8 cellular contexts compared by ENCODE assay signal in the genomic region with DNA sequence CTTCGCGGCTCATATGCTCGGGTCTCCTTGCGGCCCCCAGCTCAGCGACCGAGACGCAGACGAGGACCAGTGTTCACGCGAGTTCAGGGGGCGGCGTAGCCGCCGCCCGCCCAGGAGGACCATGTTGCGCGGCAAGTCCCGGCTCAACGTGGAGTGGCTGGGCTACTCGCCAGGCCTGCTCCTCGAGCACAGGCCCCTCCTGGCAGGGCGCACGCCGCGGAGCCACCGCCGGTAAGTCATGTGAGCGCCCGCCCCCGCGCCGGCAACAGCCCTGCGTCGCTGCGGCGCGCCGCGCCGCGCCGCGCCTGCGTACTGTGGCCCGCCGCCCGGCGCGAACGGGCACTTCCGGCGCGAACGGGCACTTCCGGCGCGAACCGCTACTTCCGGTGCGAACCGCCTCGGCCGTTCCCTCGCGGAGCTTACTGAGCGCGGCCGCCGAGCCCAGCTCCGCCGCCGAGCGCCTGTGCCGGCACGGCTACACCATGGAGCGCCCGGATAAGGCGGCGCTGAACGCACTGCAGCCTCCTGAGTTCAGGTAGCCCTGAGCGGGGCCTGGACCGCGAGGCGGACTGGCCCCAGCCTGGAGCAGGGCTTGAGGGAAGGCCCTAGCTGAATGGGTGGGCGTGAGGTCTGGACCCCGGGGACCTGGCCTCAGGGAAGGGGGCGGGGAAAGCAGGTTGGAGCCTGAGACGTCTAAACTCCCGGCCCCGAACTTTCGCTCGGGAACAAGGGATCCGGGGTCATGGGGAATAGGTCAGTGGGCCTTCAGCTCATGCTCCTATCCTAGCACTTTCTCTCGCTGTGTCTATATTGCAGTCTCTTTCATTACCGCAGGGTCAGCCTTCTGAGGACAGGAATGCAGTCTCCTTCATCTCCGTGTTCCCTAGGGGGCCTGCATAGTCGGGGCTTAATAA. TPM values are rescaled to one million over a fixed set of nuclear protein-coding genes. Genes with fewer than 3 reads are reported as not detected.
DNase-seq lines count a peak whose midpoint lies in the region; ATAC-seq and TF ChIP-seq lines count a peak whose summit lies in the region.

VMA21 (plus strand) TSS at position 380 of the 914 bp plus-strand sequence; CDS start at position 483, 103 bp downstream.

- DNase-seq in AG08396 (ENCODE audit: low spot score) (peak; percentile 93), NCI-H2227 treated with DMSO at 0.1 percent for 48 hours (lab: John Stamatoyannopoulos, UW) (peak; percentile 78), kidney epithelial cell (ENCODE audit: low read depth) (peak; percentile 14)
- peak; percentile 61 to 66 for DNase-seq in central memory CD8-positive, alpha-beta T cell (ENCODE audit: low spot score in 2 of 2)
- DNase-seq in stimulated activated CD4-positive, alpha-beta T cell treated with anti-CD3 and anti-CD28 coated beads, Interleukin-15, amount 100 ng/mL, for 24 hours = peak; percentile 85

- H3K27me3 Mint-ChIP-seq in central memory CD8-positive, alpha-beta T cell = no peaks in the 10 kb centered on the region

- peak within 1 kb of the TSS; percentile 93 for H3K4me3 ChIP-seq in kidney epithelial cell (ENCODE audit: low read depth, low read length)

- TF ChIP-seq CTCF in kidney epithelial cell (IDR thresholded peaks at IDR 0.05; ENCODE audit: insufficient read depth, low read length, poor library complexity, severe bottlenecking) = no peak

- H3K4me3 Mint-ChIP-seq in central memory CD8-positive, alpha-beta T cell = peak within 1 kb of the TSS; percentile 75

- H3K4me1 Mint-ChIP-seq in central memory CD8-positive, alpha-beta T cell = peaks cover 50% of the 10 kb centered on the region

- H3K9me3 Mint-ChIP-seq in central memory CD8-positive, alpha-beta T cell = no peaks in the 10 kb centered on the region

- ATAC-seq in GM18907 (IDR thresholded peaks at IDR 0.05; ENCODE audit: unreplicated experiment) (peak; percentile 86), HG03139 (IDR thresholded peaks at IDR 0.05; ENCODE audit: unreplicated experiment) (peak; percentile 81)
- peak; percentile 78 to 80 for ATAC-seq in activated CD4-positive, CD25-positive, alpha-beta regulatory T cell treated with anti-CD3 and anti-CD28 coated beads, Interleukin-2, amount 50 U/mL, for 24 hours
- peak; percentile 75 for ATAC-seq in central memory CD8-positive, alpha-beta T cell (replicated peaks; ENCODE audit: extremely low read depth, poor library complexity, severe bottlenecking)

- no peaks in the 10 kb centered on the region for H3K27me3 ChIP-seq in kidney epithelial cell (ENCODE audit: control insufficient read depth, insufficient read depth, low read length)

- H3K36me3 ChIP-seq in kidney epithelial cell (ENCODE audit: control insufficient read depth, insufficient read depth, low read length) = no peaks in the 10 kb centered on the region

- H3K27ac Mint-ChIP-seq in central memory CD8-positive, alpha-beta T cell (ENCODE audit: low read depth) = peak within 1 kb of the TSS; percentile 84

- peaks cover 12% of the 10 kb centered on the region for H3K36me3 Mint-ChIP-seq in central memory CD8-positive, alpha-beta T cell (ENCODE audit: insufficient read depth)

RNA-seq across cellular contexts. Expression of gene VMA21, which starts in this region (rescaled TPM):
- 55.7 and 62.7 TPM in 2 replicates for total RNA-seq in kidney epithelial cell

Comparison
In these comparisons a context has a peak if more than half of its experiments do, and no peak if none do; other contexts are left out.
1. Peak in every context shown above with its lines: DNase-seq, ATAC-seq and H3K4me3 ChIP-seq.
2. DNase-seq: peak in every context shown above with its lines; median percentile 93 in AG08396; 85 in stimulated activated CD4-positive, alpha-beta T cell treated with anti-CD3 and anti-CD28 coated beads, Interleukin-15, amount 100 ng/mL, for 24 hours; 78 in NCI-H2227 treated with DMSO at 0.1 percent for 48 hours; 64 in central memory CD8-positive, alpha-beta T cell; 14 in kidney epithelial cell.